ENCODE assay signal across 37 cellular contexts in genomic region chr14:100202712-100203111, GRCh38. TPM values are rescaled to one million over a fixed set of nuclear protein-coding genes. Genes with fewer than 3 reads are reported as not detected.
"Had no signal": no experiment of that assay in that cellular context is flagged by ENCODE, and none has a peak within 500 bp of the region (broad histone marks: within the 10 kb centered on the region; RNA-seq: fewer than 3 reads in every experiment).

No MANE protein-coding gene starts in this region.

- H3K9me3 ChIP-seq: adrenal gland, body of pancreas, breast epithelium had no signal

- H3K36me3 ChIP-seq: adrenal gland, brain microvascular endothelial cell, breast epithelium had no signal

- H3K4me3 ChIP-seq: adrenal gland, body of pancreas, breast epithelium had no signal

- H3K27ac Mint-ChIP-seq: activated B cell treated with CpG ODN at 0.5 μM for 24 hours; activated CD4-positive, alpha-beta memory T cell treated with anti-CD3 and anti-CD28 coated beads for 36 hours; activated CD4-positive, alpha-beta T cell treated with anti-CD3 and anti-CD28 coated beads, Interleukin-2, amount 10 ng/mL, durations not matched to agents 24 days and 14 days; activated CD8-positive, alpha-beta T cell treated with anti-CD3 and anti-CD28 coated beads for 36 hours; activated naive CD4-positive, alpha-beta T cell treated with anti-CD3 and anti-CD28 coated beads for 36 hours; activated naive CD4-positive, alpha-beta T cell treated with anti-CD3 and anti-CD28 coated beads, Interleukin-2, amount 50 U/mL, for 72 hours; activated naive CD8-positive, alpha-beta T cell treated with anti-CD3 and anti-CD28 coated beads for 36 hours; activated T-cell treated with anti-CD3 and anti-CD28 coated beads, Interleukin-2, amount 50 U/mL, for 72 hours; activated T-helper 1 cell treated with anti-CD3 and anti-CD28 coated beads, Interleukin-12 subunit alpha, Interleukin-12 subunit beta, Interleukin-2, Interleukin-4 antibody, amounts not matched to agents 30 ng/mL and 10 ng/mL and 1 ng/mL, durations not matched to agents 14 hours and 24 hours and 36 hours; activated T-helper 17 cell treated with anti-CD3 and anti-CD28 coated beads, Interleukin-2, amount 50 U/mL, for 72 hours; T-helper 2 cell treated with Interferon-gamma antibody and Interleukin-4, amounts not matched to agents 5 μg/mL and 100 μg/mL, for 36 hours had no signal

- H3K27me3 Mint-ChIP-seq: activated CD8-positive, alpha-beta T cell treated with anti-CD3 and anti-CD28 coated beads for 36 hours; activated naive CD8-positive, alpha-beta T cell treated with anti-CD3 and anti-CD28 coated beads for 36 hours; activated T-helper 17 cell treated with anti-CD3 and anti-CD28 coated beads, Interleukin-2, amount 50 U/mL, for 72 hours had no signal

- FAIRE-seq: astrocyte, colon, TTC549 had no signal

- H3K27ac ChIP-seq: adrenal gland, brain microvascular endothelial cell, breast epithelium, VCaP had no signal

- H3K4me3 Mint-ChIP-seq: activated B cell treated with CpG ODN at 0.5 μM for 24 hours; activated CD4-positive, alpha-beta memory T cell treated with anti-CD3 and anti-CD28 coated beads for 36 hours; activated CD4-positive, alpha-beta T cell treated with anti-CD3 and anti-CD28 coated beads, Interleukin-2, amount 10 ng/mL, durations not matched to agents 24 days and 14 days; activated CD8-positive, alpha-beta T cell treated with anti-CD3 and anti-CD28 coated beads for 36 hours; activated naive CD4-positive, alpha-beta T cell treated with anti-CD3 and anti-CD28 coated beads for 36 hours; activated naive CD8-positive, alpha-beta T cell treated with anti-CD3 and anti-CD28 coated beads for 36 hours; activated T-cell treated with anti-CD3 and anti-CD28 coated beads, Interleukin-2, amount 50 U/mL, for 4 hours; activated T-cell treated with anti-CD3 and anti-CD28 coated beads, Interleukin-2, amount 50 U/mL, for 72 hours; activated T-helper 1 cell treated with anti-CD3 and anti-CD28 coated beads, Interleukin-12 subunit alpha, Interleukin-12 subunit beta, Interleukin-2, Interleukin-4 antibody, amounts not matched to agents 30 ng/mL and 10 ng/mL and 1 ng/mL, durations not matched to agents 14 hours and 24 hours and 36 hours; activated T-helper 17 cell treated with anti-CD3 and anti-CD28 coated beads, Interleukin-2, amount 50 U/mL, for 72 hours; T-helper 2 cell treated with Interferon-gamma antibody and Interleukin-4, amounts not matched to agents 5 μg/mL and 100 μg/mL, for 36 hours had no signal

- H3K9me3 Mint-ChIP-seq: activated B cell treated with CpG ODN at 0.5 μM for 24 hours; activated CD4-positive, alpha-beta memory T cell treated with anti-CD3 and anti-CD28 coated beads for 36 hours; activated CD4-positive, alpha-beta T cell treated with anti-CD3 and anti-CD28 coated beads, Interleukin-2, amount 10 ng/mL, durations not matched to agents 24 days and 14 days; activated CD8-positive, alpha-beta T cell treated with anti-CD3 and anti-CD28 coated beads for 36 hours; activated naive CD4-positive, alpha-beta T cell treated with anti-CD3 and anti-CD28 coated beads for 36 hours; activated naive CD8-positive, alpha-beta T cell treated with anti-CD3 and anti-CD28 coated beads for 36 hours; activated T-cell treated with anti-CD3 and anti-CD28 coated beads, Interleukin-2, amount 50 U/mL, for 4 hours; activated T-cell treated with anti-CD3 and anti-CD28 coated beads, Interleukin-2, amount 50 U/mL, for 72 hours; activated T-helper 1 cell treated with anti-CD3 and anti-CD28 coated beads, Interleukin-12 subunit alpha, Interleukin-12 subunit beta, Interleukin-2, Interleukin-4 antibody, amounts not matched to agents 30 ng/mL and 10 ng/mL and 1 ng/mL, durations not matched to agents 14 hours and 24 hours and 36 hours; activated T-helper 17 cell treated with anti-CD3 and anti-CD28 coated beads, Interleukin-2, amount 50 U/mL, for 72 hours; T-helper 2 cell treated with Interferon-gamma antibody and Interleukin-4, amounts not matched to agents 5 μg/mL and 100 μg/mL, for 36 hours had no signal

- H3K4me1 Mint-ChIP-seq: activated B cell treated with CpG ODN at 0.5 μM for 24 hours; activated naive CD8-positive, alpha-beta T cell treated with anti-CD3 and anti-CD28 coated beads for 36 hours; activated T-helper 17 cell treated with anti-CD3 and anti-CD28 coated beads, Interleukin-2, amount 50 U/mL, for 72 hours had no signal

- H3K36me3 Mint-ChIP-seq: activated CD4-positive, alpha-beta memory T cell treated with anti-CD3 and anti-CD28 coated beads for 36 hours; activated naive CD4-positive, alpha-beta T cell treated with anti-CD3 and anti-CD28 coated beads, Interleukin-2, amount 50 U/mL, for 72 hours; activated naive CD8-positive, alpha-beta T cell treated with anti-CD3 and anti-CD28 coated beads for 36 hours had no signal

- ATAC-seq: activated CD8-positive, alpha-beta T cell treated with anti-CD3 and anti-CD28 coated beads for 36 hours; activated naive CD4-positive, alpha-beta T cell treated with anti-CD3 and anti-CD28 coated beads, Interleukin-2, amount 50 U/mL, for 72 hours; activated T-cell treated with anti-CD3 and anti-CD28 coated beads, Interleukin-2, amount 50 U/mL, for 4 hours; activated T-cell treated with anti-CD3 and anti-CD28 coated beads, Interleukin-2, amount 50 U/mL, for 72 hours; activated T-helper 17 cell treated with anti-CD3 and anti-CD28 coated beads, Interleukin-2, amount 50 U/mL, for 72 hours; body of pancreas had no signal

- H3K4me1 ChIP-seq: breast epithelium had no signal

- DNase-seq: activated B cell treated with CpG ODN at 0.5 μM for 24 hours; activated CD4-positive, alpha-beta memory T cell treated with anti-CD3 and anti-CD28 coated beads for 36 hours; activated CD4-positive, alpha-beta T cell treated with anti-CD3 and anti-CD28 coated beads for 4 hours; activated CD4-positive, alpha-beta T cell treated with anti-CD3 and anti-CD28 coated beads, Interleukin-2, amount 10 ng/mL, durations not matched to agents 24 days and 14 days; activated CD4-positive, alpha-beta T cell treated with anti-CD3 and anti-CD28 coated beads, Interleukin-2, amount 50 U/mL, for 1 hour; activated CD4-positive, alpha-beta T cell treated with anti-CD3 and anti-CD28 coated beads, Interleukin-2, amount 50 U/mL, for 4 hours; activated CD4-positive, CD25-positive, alpha-beta regulatory T cell treated with anti-CD3 and anti-CD28 coated beads, Interleukin-2, amount 50 U/mL, for 72 hours; activated CD8-positive, alpha-beta memory T cell treated with anti-CD3 and anti-CD28 coated beads, Interleukin-2, amount 50 U/mL, for 4 hours; activated CD8-positive, alpha-beta T cell treated with anti-CD3 and anti-CD28 coated beads for 36 hours; activated effector memory CD4-positive, alpha-beta T cell treated with anti-CD3 and anti-CD28 coated beads, Interleukin-2, amount 50 U/mL, for 16 hours; activated gamma-delta T cell treated with Interleukin-2 at 50 U/mL for 16 hours; activated naive CD4-positive, alpha-beta T cell; activated naive CD4-positive, alpha-beta T cell treated with anti-CD3 and anti-CD28 coated beads for 36 hours; activated naive CD4-positive, alpha-beta T cell treated with anti-CD3 and anti-CD28 coated beads, Interleukin-2, amount 50 U/mL, for 16 hours; activated naive CD8-positive, alpha-beta T cell treated with anti-CD3 and anti-CD28 coated beads for 36 hours; activated T-cell treated with anti-CD3 and anti-CD28 coated beads for 4 hours; activated T-cell treated with anti-CD3 and anti-CD28 coated beads, Interleukin-2, amount 50 U/mL, for 1 hour; activated T-cell treated with anti-CD3 and anti-CD28 coated beads, Interleukin-2, amount 50 U/mL, for 4 hours; activated T-cell treated with anti-CD3 and anti-CD28 coated beads, Interleukin-2, amount 50 U/mL, for 72 hours; adrenal gland; amniotic stem cell; aorta; body of pancreas; brain microvascular endothelial cell; central memory CD4-positive, alpha-beta T cell; T-helper 2 cell; T-helper 9 cell had no signal

- H3K27me3 ChIP-seq: adrenal gland, body of pancreas, brain microvascular endothelial cell, breast epithelium had no signal

RNA-seq across cellular contexts. Expression of gene DEGS2, which starts 43.3 kb away (rescaled TPM):
- total RNA-seq: astrocyte, cardiac septum had no signal
